In the genomic region with DNA sequence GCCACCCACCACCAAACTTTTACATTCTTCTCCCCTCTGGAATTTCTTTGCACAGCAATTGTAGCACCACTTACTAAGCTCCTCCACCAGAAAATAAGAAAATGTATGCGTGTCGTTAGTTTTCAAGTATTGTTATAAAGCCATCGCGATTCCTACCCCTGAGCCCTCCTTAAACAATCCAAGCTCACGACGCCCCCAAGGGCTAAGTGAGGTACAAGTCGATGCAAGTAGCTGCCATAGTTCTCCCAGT, we compare ENCODE assay signal across 8 cellular contexts. TPM values are rescaled to one million over a fixed set of nuclear protein-coding genes. Genes with fewer than 3 reads are reported as not detected.
A peak's percentile ranks its signal among the peaks of the same experiment; 100 is the strongest.
DNase-seq lines count a peak whose midpoint lies in the region; FAIRE-seq and TF ChIP-seq lines count a peak whose summit lies in the region.

No MANE protein-coding gene starts in this region.

- H4K20me1 ChIP-seq in OCI-LY7 (ENCODE audit: insufficient read depth, low read length), result no peaks in the 10 kb centered on the region

- FAIRE-seq in frontal cortex (lab: Jason Lieb, UNC), result no peak
- no peak for FAIRE-seq in GM12891 (lab: Jason Lieb, UNC)

- BruUV-seq in OCI-LY7 (replicated peaks; lab: Mats Ljungman, UMichigan), result no TSS peak

- peak; percentile 64 for TF ChIP-seq CTCF in OCI-LY7 (conservative IDR thresholded peaks at IDR 0.05; ENCODE audit: low read length)
- TF ChIP-seq CTCF in coronary artery (IDR thresholded peaks at IDR 0.05), result no peak

- peak overlapping the region; percentile 78 for H3K4me2 ChIP-seq in OCI-LY7 (ENCODE audit: low read length)

- peaks cover 6% of the 10 kb centered on the region; the same call in 1 of the 2 replicates for H3K36me3 ChIP-seq in OCI-LY7 (ENCODE audit: insufficient read depth, low read length)

- intact Hi-C loops in OCI-LY7 (cut with micrococcal nuclease; ENCODE audit: unreplicated experiment), result loop anchor here (2.0 to 5.0 kb wide), 2 partner anchors 54 to 69 kb away; a partner anchor contains a TSS

- H3K79me2 ChIP-seq in OCI-LY7 (ENCODE audit: insufficient read depth, low read depth, low read length), result no peaks in the 10 kb centered on the region; the same call in 1 of the 2 replicates

- no peaks in the 10 kb centered on the region for H3K9me3 ChIP-seq in OCI-LY7 (ENCODE audit: low read length)

- H3K4me1 ChIP-seq in OCI-LY7 (ENCODE audit: insufficient read depth, low read length, poor library complexity, severe bottlenecking), result peaks cover 48% of the 10 kb centered on the region

- H3K4me3 ChIP-seq in OCI-LY7 (ENCODE audit: low read depth, low read length, poor library complexity, severe bottlenecking) (peak overlapping the region; percentile 76), coronary artery (peak overlapping the region; percentile 86)

- CTCF ChIA-PET in OCI-LY7 (lab: Charles Lee; ENCODE audit: unreplicated experiment), result interaction anchor here (0.6 to 0.9 kb wide), 4 partner anchors 12 to 56 kb away, joined by 3 read pairs; no protein-coding TSS in a partner anchor

- DNase-seq in NCI-H2171 treated with DMSO at 0.1 percent for 48 hours (lab: John Stamatoyannopoulos, UW), result peak; percentile 10
- DNase-seq in NCI-H2171 (lab: John Stamatoyannopoulos, UW), result no peak
- DNase-seq in OCI-LY7 (ENCODE audit: low spot score), result peak; percentile 28
- no peak for DNase-seq in coronary artery (ENCODE audit: low spot score)
- DNase-seq in myocyte (ENCODE audit: low read depth), result peak; percentile 58
- no peak for DNase-seq in frontal cortex (ENCODE audit: low spot score in 2 of 2)
- DNase-seq in KG1 (lab: John Stamatoyannopoulos, UW), result no peak
- DNase-seq in GM12891 (ENCODE audit: insufficient read length, low spot score), result no peak

- no peak for TF ChIP-seq POLR2A in GM12891 (IDR thresholded peaks at IDR 0.05; ENCODE audit: low read depth, low read length)

- peak overlapping the region; percentile 35; the same call in 1 of the 2 replicates for H2AFZ ChIP-seq in OCI-LY7 (ENCODE audit: low read length)

- POLR2A ChIA-PET in OCI-LY7 (lab: Charles Lee), result interaction anchor here (0.5 to 1.5 kb wide), 7 partner anchors 8 to 145 kb away, joined by 3 to 4 read pairs (median 3); a partner anchor contains a TSS

- H3K27ac ChIP-seq in OCI-LY7 (ENCODE audit: low read depth, low read length, poor library complexity, severe bottlenecking), result no peak overlapping the region
- peak overlapping the region; percentile 89 to 91 for H3K27ac ChIP-seq in coronary artery

- H3K9me2 ChIP-seq in OCI-LY7 (ENCODE audit: insufficient read depth, low read length), result no peaks in the 10 kb centered on the region

TF ChIP-seq in GM12891, 5 proteins besides CTCF, POLR2A, EP300 and RAD21:
- no peak for TF ChIP-seq SPI1 (IDR thresholded peaks at IDR 0.05; ENCODE audit: low read depth, low read length)
- TF ChIP-seq POLR2AphosphoS5 (IDR thresholded peaks at IDR 0.05; ENCODE audit: low read depth, low read length), result no peak
- no peak for TF ChIP-seq TAF1 (IDR thresholded peaks at IDR 0.05; ENCODE audit: low read depth, low read length)
- no peak for TF ChIP-seq POU2F2 (IDR thresholded peaks at IDR 0.05; ENCODE audit: low read depth, low read length)
- no peak for TF ChIP-seq PAX5 (IDR thresholded peaks at IDR 0.05; ENCODE audit: insufficient read depth, low read length, severe bottlenecking)
TF ChIP-seq in GM12891: peak in this region for 0.

RNA-seq across cellular contexts. Expression of a gene that starts 1.3 kb away (rescaled TPM):
- total RNA-seq in OCI-LY7 (2014; rRNA removed; shearing (Covaris generic)), result 9.3 and 12.3 TPM in 2 replicates
- total RNA-seq in OCI-LY7 (2022) (18.3 and 18.4 TPM in 2 replicates), myocyte (6.5 and 7.6 TPM in 2 replicates), frontal cortex (17.1 TPM)
- polyA plus RNA-seq in myocyte (2012), result 2.3 TPM
- polyA plus RNA-seq in GM12891 (2012; ENCODE audit: low read depth, missing spikeins), result 1.2 TPM

RNA-seq across cellular contexts. Expression of a gene that starts 14.2 kb away (rescaled TPM):
- 5.1 and 7.0 TPM in 2 replicates for total RNA-seq in OCI-LY7 (2014; rRNA removed; shearing (Covaris generic))
- total RNA-seq in OCI-LY7 (2022) (12.2 and 12.4 TPM in 2 replicates), myocyte (1.3 and 1.8 TPM in 2 replicates), frontal cortex (4.9 TPM)
- polyA plus RNA-seq in myocyte (2012), result 0.64 TPM
- 0.12 TPM for polyA plus RNA-seq in GM12891 (2012; ENCODE audit: low read depth, missing spikeins)

RNA-seq across cellular contexts. Expression of a gene that starts 40.8 kb away (rescaled TPM):
- 33.3 and 34.1 TPM in 2 replicates for total RNA-seq in OCI-LY7 (2014; rRNA removed; shearing (Covaris generic))
- 60.5 and 73.1 TPM in 2 replicates for total RNA-seq in OCI-LY7 (2022)
- total RNA-seq in myocyte, result 4.7 and 4.8 TPM in 2 replicates
- polyA plus RNA-seq in myocyte (2012), result 6.0 TPM
- total RNA-seq in frontal cortex, result 7.7 TPM
- 15.2 TPM for polyA plus RNA-seq in GM12891 (2012; ENCODE audit: low read depth, missing spikeins)

Comparison
In these comparisons a context has a peak if more than half of its experiments do, and no peak if none do; other contexts are left out.
1. DNase-seq: peak in NCI-H2171 treated with DMSO at 0.1 percent for 48 hours (single experiment), OCI-LY7 (single experiment) and myocyte (single experiment); none in NCI-H2171 (single experiment), coronary artery (single experiment), frontal cortex (0 of 2), KG1 (single experiment) and GM12891 (single experiment).